ENCODE assay signal across 30 cellular contexts in the genomic region with DNA sequence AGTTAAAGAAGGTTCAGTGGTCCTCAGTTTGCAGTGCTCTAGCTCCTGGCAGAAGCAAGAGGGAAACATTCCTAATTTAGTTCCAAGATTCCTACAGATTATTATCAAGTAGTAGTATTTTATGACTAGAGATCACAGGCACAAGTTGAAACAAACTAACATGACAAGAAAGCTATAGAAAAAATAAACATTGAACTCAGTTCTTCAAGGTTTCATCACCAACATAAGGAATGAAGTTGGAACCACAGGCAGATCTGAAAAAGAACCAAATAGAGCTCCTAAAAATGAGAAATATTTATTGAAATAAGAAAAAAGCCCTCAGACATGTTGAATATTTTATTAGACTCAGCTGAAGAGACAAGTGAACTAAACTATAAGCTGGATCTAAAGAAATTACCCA. TPM values are rescaled to one million over a fixed set of nuclear protein-coding genes. Genes with fewer than 3 reads are reported as not detected.
DNase-seq lines count a peak whose midpoint lies in the region; ATAC-seq and TF ChIP-seq lines count a peak whose summit lies in the region.
"Had no signal": no experiment of that assay in that cellular context is flagged by ENCODE, and none has a peak within 500 bp of the region (broad histone marks: within the 10 kb centered on the region; RNA-seq: fewer than 3 reads in every experiment).

No MANE protein-coding gene starts in this region.

- no peak for ATAC-seq in Right ventricle myocardium superior (ENCODE audit: poor library complexity)
- ATAC-seq in T-helper 17 cell, result no peak
- ATAC-seq in stimulated activated effector memory CD8-positive, alpha-beta T cell treated with anti-CD3 and anti-CD28 coated beads, Interleukin-12 subunit alpha, Interleukin-12 subunit beta, amount 100 ng/mL, for 72 hours, result no peak
- no peak for ATAC-seq in aorta (ENCODE audit: low FRiP score)
- ATAC-seq: CD8-positive, alpha-beta T cell; gastroesophageal sphincter had no signal

- H3K27me3 ChIP-seq in left ventricle myocardium inferior (ENCODE audit: low read depth), result no peaks in the 10 kb centered on the region
- no peaks in the 10 kb centered on the region for H3K27me3 ChIP-seq in aorta (ENCODE audit: control insufficient read depth in 1 of 2, insufficient read depth in 2 of 2, low read length in 1 of 2)
- H3K27me3 ChIP-seq: dorsolateral prefrontal cortex, gastroesophageal sphincter, stomach had no signal

- intact Hi-C loops in left ventricle myocardium inferior (cut with micrococcal nuclease) (no loop called here), Right ventricle myocardium superior (cut with DNase I) (no loop called here), aorta (cut with DNase I) (no loop called here)

- TF ChIP-seq CTCF in left ventricle myocardium inferior (IDR thresholded peaks at IDR 0.05; ENCODE audit: borderline replicate concordance), result no peak

- DNase-seq in left ventricle myocardium inferior (no peak), Right ventricle myocardium superior (no peak), T-helper 17 cell (no peak), fibroblast of peridontal ligament (ENCODE audit: extremely low read depth) (peak; percentile 57), COR-L47 (lab: John Stamatoyannopoulos, UW) (no peak), aorta (no peak), DMS153 (lab: John Stamatoyannopoulos, UW) (no peak)
- DNase-seq in stimulated activated effector memory CD8-positive, alpha-beta T cell treated with anti-CD3 and anti-CD28 coated beads, Interleukin-12 subunit alpha, Interleukin-12 subunit beta, amount 100 ng/mL, for 72 hours (ENCODE audit: low spot score in 2 of 2), result no peak
- DNase-seq: activated CD4-positive, CD25-positive, alpha-beta regulatory T cell; activated gamma-delta T cell treated with Interleukin-2 at 50 U/mL for 16 hours; anterior cingulate cortex; caudate nucleus; CD8-positive, alpha-beta T cell; DMS79 treated with DMSO at 0.1 percent for 48 hours; dorsolateral prefrontal cortex; Kasumi-1; mesendoderm; NCI-H1092; NCI-H1930; NCI-H2227 treated with DMSO at 0.1 percent for 48 hours; PC-9; stomach; T-helper 9 cell had no signal

- peaks cover 3% of the 10 kb centered on the region for H3K36me3 Mint-ChIP-seq in T-helper 17 cell (ENCODE audit: low read depth)
- H3K36me3 Mint-ChIP-seq in stimulated activated effector memory CD8-positive, alpha-beta T cell treated with anti-CD3 and anti-CD28 coated beads, Interleukin-12 subunit alpha, Interleukin-12 subunit beta, amount 100 ng/mL, for 72 hours, result peaks cover 32% of the 10 kb centered on the region

- H3K9me3 Mint-ChIP-seq in stimulated activated effector memory CD8-positive, alpha-beta T cell treated with anti-CD3 and anti-CD28 coated beads, Interleukin-12 subunit alpha, Interleukin-12 subunit beta, amount 100 ng/mL, for 72 hours, result no peaks in the 10 kb centered on the region
- H3K9me3 Mint-ChIP-seq: CD8-positive, alpha-beta T cell; neural crest cell; type B pancreatic cell had no signal

- H3K27me3 Mint-ChIP-seq in T-helper 17 cell, result no peaks in the 10 kb centered on the region
- H3K27me3 Mint-ChIP-seq: type B pancreatic cell had no signal

- H3K36me3 ChIP-seq in left ventricle myocardium inferior (peaks cover 36% of the 10 kb centered on the region), aorta (ENCODE audit: control insufficient read depth in 1 of 2, insufficient read depth in 2 of 2, low read length in 1 of 2) (peaks cover 0 to 4% of the 10 kb centered on the region in 2 donors)
- H3K36me3 ChIP-seq: prostate gland had no signal

- H3K4me3 Mint-ChIP-seq in T-helper 17 cell, result no peak overlapping the region
- no peak overlapping the region for H3K4me3 Mint-ChIP-seq in stimulated activated effector memory CD8-positive, alpha-beta T cell treated with anti-CD3 and anti-CD28 coated beads, Interleukin-12 subunit alpha, Interleukin-12 subunit beta, amount 100 ng/mL, for 72 hours
- H3K4me3 Mint-ChIP-seq: CD8-positive, alpha-beta T cell; neural crest cell; type B pancreatic cell had no signal

- H3K4me3 ChIP-seq in left ventricle myocardium inferior (no peak overlapping the region), aorta (ENCODE audit: low read length in 2 of 2) (no peak overlapping the region)
- H3K4me3 ChIP-seq: dorsolateral prefrontal cortex, gastroesophageal sphincter, PC-9, prostate gland, skin epidermis, stomach had no signal

- H3K27ac ChIP-seq in left ventricle myocardium inferior (replicated peaks) (peak overlapping the region; percentile 41), aorta (ENCODE audit: low read depth in 1 of 2, low read length in 2 of 2) (no peak overlapping the region)
- H3K27ac ChIP-seq: dorsolateral prefrontal cortex, gastroesophageal sphincter, PC-9, prostate gland had no signal

- H3K9me3 ChIP-seq in left ventricle myocardium inferior (replicated peaks), result no peaks in the 10 kb centered on the region
- no peaks in the 10 kb centered on the region for H3K9me3 ChIP-seq in T-helper 17 cell (ENCODE audit: control insufficient read depth, low read length, poor library complexity, severe bottlenecking)
- H3K9me3 ChIP-seq in aorta (ENCODE audit: control insufficient read depth, low read length), result no peaks in the 10 kb centered on the region
- H3K9me3 ChIP-seq: gastroesophageal sphincter, prostate gland, stomach had no signal

- peaks cover 7% of the 10 kb centered on the region for H3K4me1 Mint-ChIP-seq in T-helper 17 cell
- H3K4me1 Mint-ChIP-seq in stimulated activated effector memory CD8-positive, alpha-beta T cell treated with anti-CD3 and anti-CD28 coated beads, Interleukin-12 subunit alpha, Interleukin-12 subunit beta, amount 100 ng/mL, for 72 hours, result peaks cover 7% of the 10 kb centered on the region
- H3K4me1 Mint-ChIP-seq: neural crest cell had no signal

- H3K4me1 ChIP-seq in left ventricle myocardium inferior (peaks cover 15% of the 10 kb centered on the region), aorta (ENCODE audit: control insufficient read depth in 1 of 2, insufficient read depth in 2 of 2, low read length in 2 of 2) (no peaks in the 10 kb centered on the region)
- H3K4me1 ChIP-seq: gastroesophageal sphincter, prostate gland had no signal

- H3K27ac Mint-ChIP-seq in T-helper 17 cell, result peak overlapping the region; percentile 93
- H3K27ac Mint-ChIP-seq in stimulated activated effector memory CD8-positive, alpha-beta T cell treated with anti-CD3 and anti-CD28 coated beads, Interleukin-12 subunit alpha, Interleukin-12 subunit beta, amount 100 ng/mL, for 72 hours, result peak overlapping the region; percentile 12
- H3K27ac Mint-ChIP-seq: CD8-positive, alpha-beta T cell; type B pancreatic cell had no signal

RNA-seq across cellular contexts. Expression of a gene that starts 40.6 kb away (rescaled TPM):
- total RNA-seq in left ventricle myocardium inferior, result not detected
- total RNA-seq in Right ventricle myocardium superior, result not detected
- total RNA-seq in T-helper 17 cell, result not detected
- not detected for total RNA-seq in aorta
- polyA plus RNA-seq in aorta, result not detected
- total RNA-seq: CD8-positive, alpha-beta T cell; epithelial cell of proximal tubule; gastroesophageal sphincter; H1; neural crest cell; PC-9; prostate gland; stomach had no signal
- polyA plus RNA-seq: H1, stomach had no signal

RNA-seq across cellular contexts. Expression of a gene that starts 44.7 kb away (rescaled TPM):
- total RNA-seq in left ventricle myocardium inferior (10.9 TPM), Right ventricle myocardium superior (10.2 TPM), T-helper 17 cell (10 to 100 TPM; 18.6 to 22.5 TPM), aorta (10 to 100 TPM; 18.2 to 22.6 TPM)
- polyA plus RNA-seq in aorta, result 10 to 100 TPM in 1 of 2 donors, 1 to 10 TPM in 1; 6.0 to 14.9 TPM

RNA-seq across cellular contexts. Expression of a gene that starts 45.3 kb away (rescaled TPM):
- total RNA-seq in left ventricle myocardium inferior (49.8 TPM), Right ventricle myocardium superior (41.4 TPM), T-helper 17 cell (100 to 1,000 TPM; 132 to 139 TPM), aorta (100 to 1,000 TPM in 1 of 2 donors, 10 to 100 TPM in 1; 86.2 to 113 TPM)
- polyA plus RNA-seq in aorta, result 10 to 100 TPM in 1 of 2 donors, 1 to 10 TPM in 1; 7.5 to 29.7 TPM
